Comparison of ENCODE assay signal across 8 cellular contexts in genomic region chr17:64506201-64506575, GRCh38. TPM values are rescaled to one million over a fixed set of nuclear protein-coding genes. Genes with fewer than 3 reads are reported as not detected.
DNase-seq lines count a peak whose midpoint lies in the region; ATAC-seq and TF ChIP-seq lines count a peak whose summit lies in the region.

Gene DDX5, minus strand, starts transcription at chr17:64506289. Its CDS starts 170 bp downstream, at chr17:64506119.

- H3K4me1 ChIP-seq in Peyer's patch (peaks cover 0 to 52% (median 2%) of the 10 kb centered on the region in 4 donors), esophagus muscularis mucosa (peaks cover 55 to 71% (median 60%) of the 10 kb centered on the region in 4 donors), muscle layer of duodenum (ENCODE audit: control insufficient read depth in 1 of 2, insufficient read depth in 2 of 2, low read length in 2 of 2) (peaks cover 21 to 59% of the 10 kb centered on the region in 2 donors)

- ATAC-seq in GM21619 (IDR thresholded peaks at IDR 0.05; ENCODE audit: unreplicated experiment), result peak; percentile 49
- ATAC-seq in activated T-cell treated with anti-CD3 and anti-CD28 coated beads, Interleukin-2, amount 50 U/mL, for 4 hours, result peak; percentile 69 to 71

- H3K27ac ChIP-seq in Peyer's patch, result peak within 1 kb of the TSS; percentile 98 to 100 (median 99)
- H3K27ac ChIP-seq in esophagus muscularis mucosa (replicated peaks in 1 of 4), result peak within 1 kb of the TSS; percentile 99 to 100 (median 99)
- peak within 1 kb of the TSS; percentile 100 for H3K27ac ChIP-seq in muscle layer of duodenum (ENCODE audit: low read length)

- TF ChIP-seq POLR2A in Peyer's patch (IDR thresholded peaks at IDR 0.05) (peak; percentile 97 to 99), esophagus muscularis mucosa (IDR thresholded peaks at IDR 0.05; ENCODE audit: low read depth) (peak; percentile 98)

- no peaks in the 10 kb centered on the region for H3K9me3 Mint-ChIP-seq in activated T-cell treated with anti-CD3 and anti-CD28 coated beads, Interleukin-2, amount 50 U/mL, for 4 hours

- peaks cover 52% of the 10 kb centered on the region for H3K36me3 Mint-ChIP-seq in activated T-cell treated with anti-CD3 and anti-CD28 coated beads, Interleukin-2, amount 50 U/mL, for 4 hours (ENCODE audit: insufficient read depth)

- H3K27me3 ChIP-seq in Peyer's patch (no peaks in the 10 kb centered on the region), esophagus muscularis mucosa (no peaks in the 10 kb centered on the region), muscle layer of duodenum (ENCODE audit: low read depth, low read length) (no peaks in the 10 kb centered on the region)

- H3K4me1 Mint-ChIP-seq in activated T-cell treated with anti-CD3 and anti-CD28 coated beads, Interleukin-2, amount 50 U/mL, for 4 hours (ENCODE audit: low read depth), result peaks cover 54% of the 10 kb centered on the region

- no peak for TF ChIP-seq CTCF in Peyer's patch (IDR thresholded peaks at IDR 0.05)
- TF ChIP-seq CTCF in esophagus muscularis mucosa (IDR thresholded peaks at IDR 0.05), result no peak

- intact Hi-C loops in esophagus muscularis mucosa (cut with DNase I), result no loop called here

- DNase-seq in DMS114 treated with DMSO at 0.1 percent for 48 hours (lab: John Stamatoyannopoulos, UW; ENCODE audit: unreplicated experiment) (peak; percentile 94), KG1 (lab: John Stamatoyannopoulos, UW) (peak; percentile 93), Peyer's patch (peak; percentile 97 to 99 (median 99)), esophagus muscularis mucosa (ENCODE audit: extremely low spot score) (peak; percentile 100)
- peak; percentile 99 for DNase-seq in activated T-cell treated with anti-CD3 and anti-CD28 coated beads, Interleukin-2, amount 50 U/mL, for 4 hours
- peak; percentile 89 for DNase-seq in stimulated activated CD8-positive, alpha-beta memory T cell treated with anti-CD3 and anti-CD28 coated beads, Interleukin-7, amount 100 ng/mL, for 24 hours (ENCODE audit: low read depth)

- no peaks in the 10 kb centered on the region for H3K27me3 Mint-ChIP-seq in activated T-cell treated with anti-CD3 and anti-CD28 coated beads, Interleukin-2, amount 50 U/mL, for 4 hours (ENCODE audit: low read depth)

- H3K9me3 ChIP-seq in Peyer's patch (no peaks in the 10 kb centered on the region), esophagus muscularis mucosa (no peaks in the 10 kb centered on the region), muscle layer of duodenum (ENCODE audit: control insufficient read depth in 1 of 2, low read length in 2 of 2) (no peaks in the 10 kb centered on the region)

- TF ChIP-seq EP300 in esophagus muscularis mucosa (IDR thresholded peaks at IDR 0.05), result no peak

- peak within 1 kb of the TSS; percentile 100 for H3K4me3 Mint-ChIP-seq in activated T-cell treated with anti-CD3 and anti-CD28 coated beads, Interleukin-2, amount 50 U/mL, for 4 hours

- WGBS in esophagus muscularis mucosa, result 0% methylated on average over 5 of the region's 31 CpGs

- H3K36me3 ChIP-seq in Peyer's patch, result peaks cover 0 to 56% (median 6%) of the 10 kb centered on the region in 3 donors
- peaks cover 38 to 61% (median 54%) of the 10 kb centered on the region in 4 donors for H3K36me3 ChIP-seq in esophagus muscularis mucosa
- peaks cover 47 to 64% of the 10 kb centered on the region in 2 donors for H3K36me3 ChIP-seq in muscle layer of duodenum (ENCODE audit: control insufficient read depth in 1 of 2, insufficient read depth in 2 of 2, low read length in 2 of 2)

- peak within 1 kb of the TSS; percentile 68 to 96 (median 86) for H3K4me3 ChIP-seq in Peyer's patch
- H3K4me3 ChIP-seq in esophagus muscularis mucosa, result peak within 1 kb of the TSS; percentile 77 to 94 (median 90)
- peak within 1 kb of the TSS; percentile 83 to 100 for H3K4me3 ChIP-seq in muscle layer of duodenum (ENCODE audit: low read depth in 1 of 2, low read length in 2 of 2)

RNA-seq across cellular contexts. Expression of gene DDX5, which starts in this region (rescaled TPM):
- total RNA-seq in Peyer's patch (1,000 to 10,000 TPM in 1 of 4 donors, 100 to 1,000 TPM in 3; 381 to 1,017 (median 503) TPM), esophagus muscularis mucosa (100 to 1,000 TPM; 422 to 728 (median 528) TPM)
- total RNA-seq in activated T-cell treated with anti-CD3 and anti-CD28 coated beads, Interleukin-2, amount 50 U/mL, for 4 hours, result 1,000 to 10,000 TPM; 1,033 to 1,200 (median 1,184) TPM

Comparison
In these comparisons a context has a peak if more than half of its experiments do, and no peak if none do; other contexts are left out.
1. Peak in every context shown above with its lines: DNase-seq, ATAC-seq, H3K4me3 ChIP-seq and H3K27ac ChIP-seq.